21 cellular contexts compared by ENCODE assay signal in genomic region chr9:80492221-80492620, GRCh38.
DNase-seq lines count a peak whose midpoint lies in the region; TF ChIP-seq lines count a peak whose summit lies in the region.
"Had no signal": no experiment of that assay in that cellular context is flagged by ENCODE, and none has a peak within 500 bp of the region (broad histone marks: within the 10 kb centered on the region; RNA-seq: fewer than 3 reads in every experiment).

No MANE protein-coding gene starts in this region.

- DNase-seq in NCI-H1105 treated with DMSO at 0.1 percent for 48 hours (lab: John Stamatoyannopoulos, UW): peak; percentile 10
- no peak for DNase-seq in NCI-H1105 (lab: John Stamatoyannopoulos, UW)
- DNase-seq in SJCRH30: peak; percentile 32 to 64
- peak; percentile 41 for DNase-seq in left ventricle myocardium inferior
- peak; percentile 87 for DNase-seq in retinal pigment epithelial cell (ENCODE audit: low read depth)
- no peak for DNase-seq in activated CD4-positive, alpha-beta T cell treated with anti-CD3 and anti-CD28 coated beads, Interleukin-2, amount 10 ng/mL, durations not matched to agents 24 days and 14 days
- no peak for DNase-seq in UCSD-AML1 (lab: John Stamatoyannopoulos, UW; ENCODE audit: unreplicated experiment)
- DNase-seq in Ammon's horn (ENCODE audit: low spot score): no peak
- DNase-seq: activated naive CD8-positive, alpha-beta T cell treated with anti-CD3 and anti-CD28 coated beads, Interleukin-2, amount 50 U/mL, for 24 hours; C1 segment of cervical spinal cord; foreskin keratinocyte; H7; NCI-H1417 treated with DMSO at 0.1 percent for 48 hours; NCI-H524 treated with DMSO at 0.1 percent for 48 hours; OCI-M1; psoas muscle; stimulated activated CD4-positive, alpha-beta T cell treated with anti-CD3 and anti-CD28 coated beads, Interleukin-12 subunit alpha, Interleukin-12 subunit beta, amount 100 ng/mL, for 4 hours; stimulated activated naive B cell treated with anti-CD40 and anti-IgM and Interleukin-4, amounts not matched to agents 10 μg/mL and 1 μg/mL and 100 μg/mL, for 72 hours had no signal

- no peak for TF ChIP-seq CTCF in left ventricle myocardium inferior (IDR thresholded peaks at IDR 0.05; ENCODE audit: borderline replicate concordance)
- TF ChIP-seq CTCF in retinal pigment epithelial cell (conservative IDR thresholded peaks at IDR 0.05; ENCODE audit: low read depth, low read length): no peak

- H3K27ac ChIP-seq in SJCRH30 (no peak overlapping the region), left ventricle myocardium inferior (replicated peaks) (no peak overlapping the region)
- H3K27ac ChIP-seq: foreskin keratinocyte, psoas muscle had no signal

- H3K36me3 ChIP-seq in SJCRH30 (no peaks in the 10 kb centered on the region), left ventricle myocardium inferior (no peaks in the 10 kb centered on the region)

- H3K27me3 ChIP-seq in SJCRH30: no peaks in the 10 kb centered on the region
- H3K27me3 ChIP-seq in left ventricle myocardium inferior (ENCODE audit: low read depth): no peaks in the 10 kb centered on the region
- H3K27me3 ChIP-seq: foreskin keratinocyte had no signal

- H3K27me3 Mint-ChIP-seq in activated CD4-positive, alpha-beta T cell treated with anti-CD3 and anti-CD28 coated beads, Interleukin-2, amount 10 ng/mL, durations not matched to agents 24 days and 14 days: no peaks in the 10 kb centered on the region
- H3K27me3 Mint-ChIP-seq: activated naive CD8-positive, alpha-beta T cell treated with anti-CD3 and anti-CD28 coated beads, Interleukin-2, amount 50 U/mL, for 24 hours; activated T-helper 17 cell treated with anti-CD3 and anti-CD28 coated beads, Interleukin-2, amount 50 U/mL, for 72 hours; stimulated activated naive B cell treated with anti-CD40 and anti-IgM and Interleukin-4, amounts not matched to agents 10 μg/mL and 1 μg/mL and 100 μg/mL, for 72 hours had no signal

- no peak overlapping the region for H3K4me3 ChIP-seq in SJCRH30
- no peak overlapping the region for H3K4me3 ChIP-seq in left ventricle myocardium inferior
- H3K4me3 ChIP-seq in retinal pigment epithelial cell (ENCODE audit: low read length): no peak overlapping the region
- H3K4me3 ChIP-seq: psoas muscle had no signal

- H3K4me1 Mint-ChIP-seq in activated CD4-positive, alpha-beta T cell treated with anti-CD3 and anti-CD28 coated beads, Interleukin-2, amount 10 ng/mL, durations not matched to agents 24 days and 14 days: no peaks in the 10 kb centered on the region
- H3K4me1 Mint-ChIP-seq: activated naive CD8-positive, alpha-beta T cell treated with anti-CD3 and anti-CD28 coated beads, Interleukin-2, amount 50 U/mL, for 24 hours; activated T-helper 17 cell treated with anti-CD3 and anti-CD28 coated beads, Interleukin-2, amount 50 U/mL, for 72 hours; stimulated activated naive B cell treated with anti-CD40 and anti-IgM and Interleukin-4, amounts not matched to agents 10 μg/mL and 1 μg/mL and 100 μg/mL, for 72 hours had no signal

- intact Hi-C loops in left ventricle myocardium inferior (cut with micrococcal nuclease): no loop called here
- intact Hi-C loops in activated CD4-positive, alpha-beta T cell treated with anti-CD3 and anti-CD28 coated beads, Interleukin-2, amount 10 ng/mL, durations not matched to agents 24 days and 14 days (cut with micrococcal nuclease): no loop called here

- no peaks in the 10 kb centered on the region for H3K36me3 Mint-ChIP-seq in activated CD4-positive, alpha-beta T cell treated with anti-CD3 and anti-CD28 coated beads, Interleukin-2, amount 10 ng/mL, durations not matched to agents 24 days and 14 days (ENCODE audit: low read depth)

- no peak overlapping the region for H3K4me3 Mint-ChIP-seq in activated CD4-positive, alpha-beta T cell treated with anti-CD3 and anti-CD28 coated beads, Interleukin-2, amount 10 ng/mL, durations not matched to agents 24 days and 14 days
- H3K4me3 Mint-ChIP-seq: activated naive CD8-positive, alpha-beta T cell treated with anti-CD3 and anti-CD28 coated beads, Interleukin-2, amount 50 U/mL, for 24 hours; activated T-helper 17 cell treated with anti-CD3 and anti-CD28 coated beads, Interleukin-2, amount 50 U/mL, for 72 hours; nephron; stimulated activated naive B cell treated with anti-CD40 and anti-IgM and Interleukin-4, amounts not matched to agents 10 μg/mL and 1 μg/mL and 100 μg/mL, for 72 hours; T-helper 2 cell treated with Interferon-gamma antibody and Interleukin-4, amounts not matched to agents 5 μg/mL and 100 μg/mL, for 36 hours had no signal

- H3K9me3 ChIP-seq in SJCRH30 (replicated peaks) (peaks cover 9% of the 10 kb centered on the region; the same call in 1 of the 2 replicates), left ventricle myocardium inferior (replicated peaks) (peaks cover 13% of the 10 kb centered on the region)
- H3K9me3 ChIP-seq: psoas muscle had no signal

- H3K4me1 ChIP-seq in SJCRH30 (peaks cover 8% of the 10 kb centered on the region; the same call in 1 of the 2 replicates), left ventricle myocardium inferior (no peaks in the 10 kb centered on the region)
- H3K4me1 ChIP-seq: foreskin keratinocyte, psoas muscle had no signal

- peaks cover 3% of the 10 kb centered on the region for H3K9me3 Mint-ChIP-seq in activated CD4-positive, alpha-beta T cell treated with anti-CD3 and anti-CD28 coated beads, Interleukin-2, amount 10 ng/mL, durations not matched to agents 24 days and 14 days

- no peak overlapping the region for H3K27ac Mint-ChIP-seq in activated CD4-positive, alpha-beta T cell treated with anti-CD3 and anti-CD28 coated beads, Interleukin-2, amount 10 ng/mL, durations not matched to agents 24 days and 14 days
- H3K27ac Mint-ChIP-seq: activated naive CD8-positive, alpha-beta T cell treated with anti-CD3 and anti-CD28 coated beads, Interleukin-2, amount 50 U/mL, for 24 hours; activated T-helper 17 cell treated with anti-CD3 and anti-CD28 coated beads, Interleukin-2, amount 50 U/mL, for 72 hours; nephron; stimulated activated naive B cell treated with anti-CD40 and anti-IgM and Interleukin-4, amounts not matched to agents 10 μg/mL and 1 μg/mL and 100 μg/mL, for 72 hours; T-helper 2 cell treated with Interferon-gamma antibody and Interleukin-4, amounts not matched to agents 5 μg/mL and 100 μg/mL, for 36 hours had no signal

Comparison
In these comparisons a context has a peak if more than half of its experiments do, and no peak if none do; other contexts are left out.
1. DNase-seq: peak in NCI-H1105 treated with DMSO at 0.1 percent for 48 hours (single experiment), SJCRH30 (2 of 2), left ventricle myocardium inferior (single experiment) and retinal pigment epithelial cell (single experiment); none in NCI-H1105 (single experiment), activated CD4-positive, alpha-beta T cell treated with anti-CD3 and anti-CD28 coated beads, Interleukin-2, amount 10 ng/mL, durations not matched to agents 24 days and 14 days (single experiment), UCSD-AML1 (single experiment) and Ammon's horn (single experiment).